1 cellular context compared by ENCODE assay signal in the genomic region with DNA sequence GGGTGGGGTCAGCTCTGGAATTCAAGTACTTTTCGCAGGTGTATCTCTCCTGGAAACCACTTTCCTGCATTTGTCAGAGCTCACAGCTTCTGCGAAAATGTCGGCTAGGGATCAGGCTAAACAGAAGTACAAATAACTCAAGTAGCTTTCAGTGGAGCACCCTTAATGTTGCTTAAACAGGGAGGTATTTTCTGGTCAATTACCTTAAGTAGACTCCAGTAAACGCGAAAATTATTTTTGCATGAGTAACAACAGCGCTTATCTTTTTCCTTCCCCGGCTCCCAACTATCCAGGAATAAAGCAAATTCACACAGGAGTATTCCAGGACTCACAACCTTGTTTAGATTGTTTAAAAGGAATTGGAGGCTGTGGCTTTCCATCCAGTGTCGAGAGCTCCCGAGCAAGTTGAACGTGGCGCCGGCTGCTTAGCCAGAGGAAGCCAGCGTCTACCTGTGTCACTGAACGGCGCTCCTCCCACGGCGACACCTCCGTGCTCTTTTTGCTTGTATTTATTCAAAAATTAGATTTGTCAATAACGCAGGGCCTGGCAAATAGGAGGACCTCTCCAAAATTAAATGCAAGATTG.
TF ChIP-seq lines count a peak whose summit lies in the region.

No MANE protein-coding gene starts in this region.

TF ChIP-seq in H1, 55 proteins besides CTCF, POLR2A, EP300 and RAD21:
- TF ChIP-seq CBX8 (IDR thresholded peaks at IDR 0.05; ENCODE audit: borderline replicate concordance, low read depth, low read length) (peak; percentile 82; the same call in 1 of the 2 replicates), TBP (IDR thresholded peaks at IDR 0.05; ENCODE audit: low read depth, low read length) (no peak)
